ENCODE assay signal across 11 cellular contexts in the genomic region with DNA sequence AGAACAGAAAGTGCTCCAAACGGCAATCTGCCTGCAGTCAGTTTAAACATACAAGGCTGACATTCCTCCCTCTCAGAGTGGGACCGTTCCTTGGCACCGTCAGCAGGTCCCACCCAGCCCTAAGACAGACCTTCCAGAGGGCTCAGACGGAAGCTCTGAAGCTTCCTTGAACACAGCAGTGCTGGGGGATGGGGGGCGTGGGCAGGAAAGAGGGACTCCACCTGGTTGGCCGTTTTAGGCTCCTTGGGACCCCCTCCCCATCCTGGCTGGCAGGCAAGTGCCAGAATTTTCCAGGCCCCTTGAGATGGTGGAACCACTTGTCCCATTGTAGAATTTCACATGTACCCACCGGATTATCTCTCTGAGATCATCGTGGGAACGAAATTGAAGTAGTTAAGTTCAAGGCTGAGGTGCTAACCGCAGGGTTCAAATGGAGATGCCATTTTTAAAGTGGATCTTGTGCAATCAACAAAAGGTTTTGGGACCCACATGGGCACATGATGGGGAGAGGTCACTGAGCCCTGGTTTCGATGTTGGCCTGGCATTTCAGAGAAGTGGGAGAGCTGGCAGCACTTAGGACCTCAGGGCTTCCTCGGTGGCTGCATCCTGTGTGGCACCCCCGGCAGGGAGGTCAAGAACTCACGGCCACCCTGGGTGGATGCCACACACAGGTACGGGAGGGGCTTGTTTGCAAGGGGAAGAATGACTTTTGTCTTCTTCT. TPM values are rescaled to one million over a fixed set of nuclear protein-coding genes. Genes with fewer than 3 reads are reported as not detected.
DNase-seq lines count a peak whose midpoint lies in the region; ATAC-seq and TF ChIP-seq lines count a peak whose summit lies in the region.
"Had no signal": no experiment of that assay in that cellular context is flagged by ENCODE, and none has a peak within 500 bp of the region (broad histone marks: within the 10 kb centered on the region; RNA-seq: fewer than 3 reads in every experiment).

No MANE protein-coding gene starts in this region.

- CTCF ChIA-PET in Calu3 (lab: Charles Lee) = no interaction called here

- H3K36me3 ChIP-seq in neutrophil (peaks cover 14% of the 10 kb centered on the region), WERI-Rb-1 (peaks cover 9% of the 10 kb centered on the region)

- DNase-seq in Calu3 (no peak), amygdala (lab: John Stamatoyannopoulos, UW) (no peak), globus pallidus (ENCODE audit: low spot score) (no peak), WERI-Rb-1 (no peak)
- no peak for DNase-seq in activated CD4-positive, CD25-positive, alpha-beta regulatory T cell treated with anti-CD3 and anti-CD28 coated beads, Interleukin-2, amount 50 U/mL, for 72 hours
- DNase-seq: EL, GOT3, NCI-H82 had no signal

- intact Hi-C loops in Calu3 (cut with micrococcal nuclease; ENCODE audit: unreplicated experiment) = no loop called here

- peaks cover 21% of the 10 kb centered on the region for H3K4me1 Mint-ChIP-seq in Calu3 (ENCODE audit: low read depth, unreplicated experiment)
- H3K4me1 Mint-ChIP-seq in activated naive CD4-positive, alpha-beta T cell treated with anti-CD3 and anti-CD28 coated beads, Interleukin-2, amount 50 U/mL, for 24 hours = no peaks in the 10 kb centered on the region

- peak; percentile 3 for ATAC-seq in HG03521 (IDR thresholded peaks at IDR 0.05; ENCODE audit: unreplicated experiment)

- H3K36me3 Mint-ChIP-seq in Calu3 (ENCODE audit: insufficient read depth, unreplicated experiment) = no peaks in the 10 kb centered on the region
- peaks cover 5% of the 10 kb centered on the region for H3K36me3 Mint-ChIP-seq in activated naive CD4-positive, alpha-beta T cell treated with anti-CD3 and anti-CD28 coated beads, Interleukin-2, amount 50 U/mL, for 24 hours

- no peaks in the 10 kb centered on the region for H3K27me3 ChIP-seq in neutrophil
- no peaks in the 10 kb centered on the region for H3K27me3 ChIP-seq in WERI-Rb-1 (ENCODE audit: insufficient read depth, low read depth, severe bottlenecking)

- H3K9me3 ChIP-seq in neutrophil (no peaks in the 10 kb centered on the region), WERI-Rb-1 (ENCODE audit: severe bottlenecking) (no peaks in the 10 kb centered on the region)

- no peaks in the 10 kb centered on the region for H3K27me3 Mint-ChIP-seq in Calu3 (ENCODE audit: unreplicated experiment)
- no peaks in the 10 kb centered on the region for H3K27me3 Mint-ChIP-seq in activated naive CD4-positive, alpha-beta T cell treated with anti-CD3 and anti-CD28 coated beads, Interleukin-2, amount 50 U/mL, for 24 hours

- H3K27ac Mint-ChIP-seq in Calu3 (ENCODE audit: unreplicated experiment) = peak overlapping the region; percentile 54
- H3K27ac Mint-ChIP-seq in activated naive CD4-positive, alpha-beta T cell treated with anti-CD3 and anti-CD28 coated beads, Interleukin-2, amount 50 U/mL, for 24 hours = peak overlapping the region; percentile 82

- TF ChIP-seq CTCF in Calu3 (IDR thresholded peaks at IDR 0.05; ENCODE audit: unreplicated experiment) = no peak
- TF ChIP-seq CTCF in neutrophil (IDR thresholded peaks at IDR 0.05) = no peak
- TF ChIP-seq CTCF in WERI-Rb-1 (IDR thresholded peaks at IDR 0.05; ENCODE audit: low read depth, low read length) = no peak

- peak overlapping the region; percentile 36 for H3K4me3 Mint-ChIP-seq in Calu3 (ENCODE audit: low read depth, unreplicated experiment)
- no peak overlapping the region for H3K4me3 Mint-ChIP-seq in activated naive CD4-positive, alpha-beta T cell treated with anti-CD3 and anti-CD28 coated beads, Interleukin-2, amount 50 U/mL, for 24 hours

- H3K27ac ChIP-seq in neutrophil (peak overlapping the region; percentile 91), WERI-Rb-1 (no peak overlapping the region)

- no peaks in the 10 kb centered on the region for H3K9me3 Mint-ChIP-seq in Calu3 (ENCODE audit: low read depth, unreplicated experiment)
- H3K9me3 Mint-ChIP-seq in activated naive CD4-positive, alpha-beta T cell treated with anti-CD3 and anti-CD28 coated beads, Interleukin-2, amount 50 U/mL, for 24 hours = no peaks in the 10 kb centered on the region

- peaks cover 71 to 73% of the 10 kb centered on the region in 2 experiments for H3K4me1 ChIP-seq in neutrophil (ENCODE audit: control insufficient read depth in 1 of 2, insufficient read depth in 1 of 2, low read depth in 1 of 2, low read length in 1 of 2)

- H3K4me3 ChIP-seq in neutrophil (ENCODE audit: low read depth in 1 of 2, low read length in 1 of 2) (peak overlapping the region; percentile 44 to 51), WERI-Rb-1 (ENCODE audit: low read depth, low read length) (no peak overlapping the region)

- no TSS peak for BruUV-seq in Calu3 (replicated peaks; lab: Mats Ljungman, UMichigan)

RNA-seq across cellular contexts. Expression of gene KLF2, which starts 46.2 kb away (rescaled TPM):
- 2.5 and 5.0 TPM in 2 replicates for total RNA-seq in Calu3 (2022)
